1 cellular context compared by ENCODE assay signal in genomic region chr12:109737631-109738030, GRCh38.
TF ChIP-seq lines count a peak whose summit lies in the region.

No MANE protein-coding gene starts in this region.

TF ChIP-seq in HepG2, 621 proteins besides CTCF, POLR2A, EP300 and RAD21 (continued from another document and continues in another):
- TF ChIP-seq TBX2 (CRISPR knock-in tag; IDR thresholded peaks at IDR 0.05; ENCODE audit: borderline replicate concordance): peak; percentile 52; the same call in 1 of the 2 replicates
- TF ChIP-seq PITX1 (CRISPR knock-in tag; IDR thresholded peaks at IDR 0.05): 0 out of 2 replicates have a peak, but pooled peaks have one; percentile 20
- TF ChIP-seq ARID3A (IDR thresholded peaks at IDR 0.05; ENCODE audit: low read depth, low read length): peak; percentile 76
- 0 out of 2 replicates have a peak, but pooled peaks have one; percentile 13 for TF ChIP-seq HDAC1 (CRISPR knock-in tag; IDR thresholded peaks at IDR 0.05)
- no peak for TF ChIP-seq BCLAF1 (IDR thresholded peaks at IDR 0.05)
- no peak for TF ChIP-seq ZNF883 (CRISPR knock-in tag; IDR thresholded peaks at IDR 0.05; ENCODE audit: not compliant biosample characterization)
- TF ChIP-seq POLR2AphosphoS5 (IDR thresholded peaks at IDR 0.05; ENCODE audit: low read depth, low read length): 0 out of 2 replicates have a peak, but pooled peaks have one; percentile 36
- peak; percentile 75; the same call in 1 of the 2 replicates for TF ChIP-seq MIXL1 (CRISPR knock-in tag; IDR thresholded peaks at IDR 0.05)
- peak; percentile 39; the same call in 1 of the 2 replicates for TF ChIP-seq ZNF331 (CRISPR knock-in tag; IDR thresholded peaks at IDR 0.05)
- no peak for TF ChIP-seq ZNF24 (IDR thresholded peaks at IDR 0.05)
- TF ChIP-seq NCOR1 (IDR thresholded peaks at IDR 0.05; ENCODE audit: borderline replicate concordance, low read length): peak; percentile 15; the same call in 1 of the 2 replicates
- TF ChIP-seq RARA (CRISPR knock-in tag; IDR thresholded peaks at IDR 0.05): 0 out of 2 replicates have a peak, but pooled peaks have one; percentile 15
- peak; percentile 73; the same call in 1 of the 2 replicates for TF ChIP-seq SIX4 (CRISPR knock-in tag; IDR thresholded peaks at IDR 0.05)
- 0 out of 2 replicates have a peak, but pooled peaks have one; percentile 31 for TF ChIP-seq ARID5B (CRISPR knock-in tag; IDR thresholded peaks at IDR 0.05)
- TF ChIP-seq KAT7 (CRISPR knock-in tag; IDR thresholded peaks at IDR 0.05; ENCODE audit: borderline replicate concordance): peak; percentile 74; the same call in 1 of the 2 replicates
- TF ChIP-seq XRCC5 (optimal IDR thresholded peaks at IDR 0.05; ENCODE audit: low read length): peak; percentile 18
- TF ChIP-seq HOXA3 (CRISPR knock-in tag; IDR thresholded peaks at IDR 0.05): peak; percentile 14; the same call in 1 of the 2 replicates
- peak; percentile 13; the same call in 1 of the 2 replicates for TF ChIP-seq SOX5 (CRISPR knock-in tag; IDR thresholded peaks at IDR 0.05; ENCODE audit: borderline replicate concordance)
- TF ChIP-seq PATZ1 (CRISPR knock-in tag; IDR thresholded peaks at IDR 0.05): peak; percentile 50; the same call in 1 of the 2 replicates
- peak; percentile 87 for TF ChIP-seq PAXIP1 (CRISPR knock-in tag; conservative IDR thresholded peaks at IDR 0.05)
- TF ChIP-seq CEBPG (CRISPR knock-in tag; IDR thresholded peaks at IDR 0.05): 0 out of 2 replicates have a peak, but pooled peaks have one; percentile 15
- peak; percentile 69 for TF ChIP-seq KDM6A (CRISPR knock-in tag; IDR thresholded peaks at IDR 0.05; ENCODE audit: low read depth)
- peak; percentile 38; the same call in 1 of the 2 replicates for TF ChIP-seq SP5 (CRISPR knock-in tag; IDR thresholded peaks at IDR 0.05; ENCODE audit: borderline replicate concordance, low read depth)
- TF ChIP-seq ZNF143 (CRISPR knock-in tag; IDR thresholded peaks at IDR 0.05): no peak
- no peak for TF ChIP-seq RFXAP (CRISPR knock-in tag; IDR thresholded peaks at IDR 0.05; ENCODE audit: borderline replicate concordance)
- peak; percentile 35; the same call in 1 of the 2 replicates for TF ChIP-seq NR2F6 (IDR thresholded peaks at IDR 0.05)
- 0 out of 2 replicates have a peak, but pooled peaks have one; percentile 35 for TF ChIP-seq NR2F6 (CRISPR knock-in tag; IDR thresholded peaks at IDR 0.05)
- TF ChIP-seq IRF1 (CRISPR knock-in tag; IDR thresholded peaks at IDR 0.05; ENCODE audit: low read depth): no peak
- TF ChIP-seq GATAD1 (CRISPR knock-in tag; IDR thresholded peaks at IDR 0.05): 0 out of 2 replicates have a peak, but pooled peaks have one; percentile 21
- TF ChIP-seq SIX1 (CRISPR knock-in tag; IDR thresholded peaks at IDR 0.05; ENCODE audit: borderline replicate concordance): peak; percentile 46; the same call in 1 of the 2 replicates
- TF ChIP-seq HNF1A (IDR thresholded peaks at IDR 0.05; ENCODE audit: low read depth): peak; percentile 87
- TF ChIP-seq HNF1A (CRISPR knock-in tag; IDR thresholded peaks at IDR 0.05; ENCODE audit: borderline replicate concordance): peak; percentile 94
- TF ChIP-seq CERS6 (CRISPR knock-in tag; IDR thresholded peaks at IDR 0.05): no peak
- no peak for TF ChIP-seq RFXANK (CRISPR knock-in tag; IDR thresholded peaks at IDR 0.05)
- TF ChIP-seq BCL3 (CRISPR knock-in tag; IDR thresholded peaks at IDR 0.05): no peak
- TF ChIP-seq ZNF709 (CRISPR knock-in tag; IDR thresholded peaks at IDR 0.05): no peak
